8 cellular contexts compared by ENCODE assay signal in genomic region chr19:11446652-11447301, GRCh38. TPM values are rescaled to one million over a fixed set of nuclear protein-coding genes. Genes with fewer than 3 reads are reported as not detected.
A peak's percentile ranks its signal among the peaks of the same experiment; 100 is the strongest.
DNase-seq lines count a peak whose midpoint lies in the region; ATAC-seq and TF ChIP-seq lines count a peak whose summit lies in the region.

No MANE protein-coding gene starts in this region.

- no peaks in the 10 kb centered on the region for H3K27me3 ChIP-seq in SU-DHL-6 (ENCODE audit: low read length)

- H3K4me3 ChIP-seq in SU-DHL-6 (ENCODE audit: insufficient read depth, low read length, poor library complexity, severe bottlenecking), result no peak overlapping the region

- H3K27me3 Mint-ChIP-seq in brain, result no peaks in the 10 kb centered on the region

- TF ChIP-seq CTCF in SU-DHL-6 (IDR thresholded peaks at IDR 0.05; ENCODE audit: insufficient read depth, low read length, poor library complexity, severe bottlenecking) (peak; percentile 72), brain (conservative IDR thresholded peaks at IDR 0.05) (peak; percentile 73 to 84)

- 0 out of 2 replicates have a peak, but pooled peaks cover under 1% of the 10 kb centered on the region for H3F3A ChIP-seq in SU-DHL-6 (ENCODE audit: insufficient read depth)

- no peak overlapping the region for H2AFZ ChIP-seq in SU-DHL-6 (ENCODE audit: low read depth, low read length, severe bottlenecking)

- no peaks in the 10 kb centered on the region for H3K9me3 Mint-ChIP-seq in brain

- H3K9me2 ChIP-seq in SU-DHL-6 (replicated peaks; ENCODE audit: insufficient read depth, low read length), result no peaks in the 10 kb centered on the region

- no peak overlapping the region for H3K27ac ChIP-seq in SU-DHL-6 (ENCODE audit: low read depth, low read length)

- H3K79me2 ChIP-seq in SU-DHL-6 (ENCODE audit: insufficient read depth, low read length), result no peaks in the 10 kb centered on the region

- no peaks in the 10 kb centered on the region for H3K36me3 ChIP-seq in SU-DHL-6 (ENCODE audit: low read length)

- H3K9ac ChIP-seq in SU-DHL-6 (ENCODE audit: low read length), result no peak overlapping the region

- H4K20me1 ChIP-seq in SU-DHL-6 (ENCODE audit: low read depth, low read length), result no peaks in the 10 kb centered on the region

- no peaks in the 10 kb centered on the region for H3K4me1 Mint-ChIP-seq in brain

- peaks cover 28% of the 10 kb centered on the region for H3K36me3 Mint-ChIP-seq in brain

- DNase-seq in NK-92 treated with Interleukin-12 subunit alpha and Interleukin-12 subunit beta, amount 100 ng/mL, for 24 hours (lab: John Stamatoyannopoulos, UW), result peak; percentile 11
- DNase-seq in NK-92 (lab: John Stamatoyannopoulos, UW; ENCODE audit: unreplicated experiment) (no peak), islet precursor cell (peak; percentile 74), NCI-H2081 treated with DMSO at 0.1 percent for 48 hours (lab: John Stamatoyannopoulos, UW) (no peak)
- DNase-seq in stimulated activated CD4-positive, alpha-beta T cell treated with anti-CD3 and anti-CD28 coated beads, Interleukin-2, amount 100 ng/mL, for 24 hours, result peak; percentile 48 to 56

- H3K27ac Mint-ChIP-seq in brain, result peak overlapping the region in 1 of 5 experiments; percentile 91

- no peaks in the 10 kb centered on the region for H3K9me3 ChIP-seq in SU-DHL-6 (ENCODE audit: insufficient read depth, low read length)

- H3K4me3 Mint-ChIP-seq in brain, result no peak overlapping the region

- ATAC-seq in GM21526 (IDR thresholded peaks at IDR 0.05; ENCODE audit: low FRiP score, unreplicated experiment), result no peak

- no peak overlapping the region for H3K4me2 ChIP-seq in SU-DHL-6 (ENCODE audit: low read depth, low read length, poor library complexity, severe bottlenecking)

RNA-seq across cellular contexts. Expression of gene PRKCSH, which starts 11.3 kb away (rescaled TPM):
- polyA plus RNA-seq in brain (ENCODE audit: insufficient read depth, low read depth, low replicate concordance), result 525 TPM

RNA-seq across cellular contexts. Expression of gene ODAD3, which starts 11.9 kb away (rescaled TPM):
- polyA plus RNA-seq in brain (ENCODE audit: insufficient read depth, low read depth, low replicate concordance), result 7.7 TPM

RNA-seq across cellular contexts. Expression of gene RGL3, which starts 27.7 kb away (rescaled TPM):
- 17.6 TPM for polyA plus RNA-seq in brain (ENCODE audit: insufficient read depth, low read depth, low replicate concordance)

RNA-seq across cellular contexts. Expression of gene ELAVL3, which starts 34.1 kb away (rescaled TPM):
- polyA plus RNA-seq in brain (ENCODE audit: insufficient read depth, low read depth, low replicate concordance), result 165 TPM

RNA-seq across cellular contexts. Expression of gene ZNF653, which starts 58.9 kb away (rescaled TPM):
- 15.8 TPM for polyA plus RNA-seq in brain (ENCODE audit: insufficient read depth, low read depth, low replicate concordance)

Comparison
In these comparisons a context has a peak if more than half of its experiments do, and no peak if none do; other contexts are left out.
1. DNase-seq: peak in NK-92 treated with Interleukin-12 subunit alpha and Interleukin-12 subunit beta, amount 100 ng/mL, for 24 hours (single experiment), islet precursor cell (single experiment) and stimulated activated CD4-positive, alpha-beta T cell treated with anti-CD3 and anti-CD28 coated beads, Interleukin-2, amount 100 ng/mL, for 24 hours (2 of 2); none in NK-92 (single experiment) and NCI-H2081 treated with DMSO at 0.1 percent for 48 hours (single experiment).